In the genomic region with DNA sequence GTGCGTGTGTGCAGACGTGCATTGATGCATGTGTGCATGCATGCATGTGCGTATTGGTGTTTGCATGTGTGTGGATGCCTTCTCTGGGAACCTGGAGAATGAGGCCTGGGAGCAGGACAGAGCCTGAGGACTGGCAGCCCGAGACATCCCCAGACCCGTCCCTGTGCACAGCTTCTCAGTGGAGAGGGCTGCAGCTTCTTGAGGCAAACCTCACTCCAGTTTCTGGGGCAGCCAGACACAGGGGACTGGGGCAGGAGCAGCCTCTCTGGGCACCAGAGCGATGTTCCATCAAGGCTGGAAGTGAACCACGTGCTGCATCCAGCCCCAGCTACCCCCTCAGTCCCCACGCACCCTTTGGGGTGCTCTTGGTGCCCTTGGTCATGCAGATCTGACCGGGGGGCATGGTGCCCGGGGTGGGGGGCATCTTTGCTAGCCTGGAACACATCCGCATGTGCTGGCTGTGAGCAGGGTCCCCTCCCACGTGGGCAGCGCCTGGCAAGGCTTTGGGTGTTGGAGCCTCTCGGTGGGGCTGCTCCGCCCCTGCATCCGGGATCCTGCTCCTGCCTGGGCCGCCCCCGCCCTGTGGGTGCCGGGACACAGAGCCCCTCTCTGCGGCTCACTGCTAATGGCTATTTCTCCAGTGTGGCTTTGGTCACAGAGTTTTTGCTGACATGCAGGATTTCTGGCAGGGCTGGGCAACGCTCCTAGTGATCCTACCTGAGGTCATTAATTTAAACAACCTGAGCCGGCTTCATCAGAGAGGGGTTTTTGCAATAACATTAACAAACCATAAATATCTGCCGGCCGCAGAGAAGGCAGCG, we compare ENCODE assay signal across 27 cellular contexts.
DNase-seq lines count a peak whose midpoint lies in the region; ATAC-seq, FAIRE-seq and TF ChIP-seq lines count a peak whose summit lies in the region.
"Had no signal": no experiment of that assay in that cellular context is flagged by ENCODE, and none has a peak within 500 bp of the region (broad histone marks: within the 10 kb centered on the region; RNA-seq: fewer than 3 reads in every experiment).

No MANE protein-coding gene starts in this region.

- H3K9me3 ChIP-seq in A549 = no peaks in the 10 kb centered on the region
- H3K9me3 ChIP-seq: ovary, tibial artery had no signal

- H3K4me2 ChIP-seq in A549 = no peak overlapping the region

- ATAC-seq in A549 = no peak
- ATAC-seq: CD8-positive, alpha-beta T cell; esophagus mucosa; foreskin keratinocyte; left cardiac atrium; naive thymus-derived CD4-positive, alpha-beta T cell; right cardiac atrium; stimulated activated naive CD8-positive, alpha-beta T cell treated with anti-CD3 and anti-CD28 coated beads, Interleukin-15, Interleukin-2, amounts not matched to agents 100 U/mL and 50 U/mL, for 24 hours had no signal

- no peak overlapping the region for H3K4me3 Mint-ChIP-seq in osteocyte (ENCODE audit: unreplicated experiment)
- H3K4me3 Mint-ChIP-seq: brain; CD8-positive, alpha-beta T cell; HFFc6; naive thymus-derived CD4-positive, alpha-beta T cell had no signal

- H3K9me3 Mint-ChIP-seq in osteocyte (ENCODE audit: unreplicated experiment) = no peaks in the 10 kb centered on the region
- H3K9me3 Mint-ChIP-seq: CD8-positive, alpha-beta T cell; HFFc6 had no signal

- CTCF ChIA-PET in A549 (lab: Yijun Ruan, JAX) = no interaction called here

- H3K4me1 Mint-ChIP-seq in osteocyte (ENCODE audit: unreplicated experiment) = no peaks in the 10 kb centered on the region
- H3K4me1 Mint-ChIP-seq: brain; naive thymus-derived CD4-positive, alpha-beta T cell had no signal

- POLR2A ChIA-PET in A549 (lab: Yijun Ruan, JAX) = no interaction called here

- DNase-seq in A549 (ENCODE audit: low read depth in 1 of 2, low spot score in 1 of 2) (no peak), AG20443 (ENCODE audit: low spot score) (peak; percentile 7), coronary artery (ENCODE audit: low spot score) (peak; percentile 68), osteocyte (ENCODE audit: extremely low spot score, unreplicated experiment) (peak; percentile 83), amniotic stem cell (lab: John Stamatoyannopoulos, UW) (no peak), NK-92 (lab: John Stamatoyannopoulos, UW; ENCODE audit: unreplicated experiment) (no peak), NCI-H510A treated with DMSO at 0.1 percent for 48 hours (lab: John Stamatoyannopoulos, UW) (no peak)
- DNase-seq: activated gamma-delta T cell treated with Interleukin-2 at 50 U/mL for 16 hours; DMS 273 treated with DMSO at 0.1 percent for 48 hours; effector memory CD4-positive, alpha-beta T cell; foreskin keratinocyte; HFFc6; left cardiac atrium; mesendoderm; MM.1S; NCI-H1417 treated with DMSO at 0.1 percent for 48 hours; NCI-H82; OCI-M1; stimulated activated naive CD8-positive, alpha-beta T cell treated with anti-CD3 and anti-CD28 coated beads, Interleukin-15, Interleukin-2, amounts not matched to agents 100 U/mL and 50 U/mL, for 24 hours had no signal

- no peak for TF ChIP-seq POLR2A in A549 (IDR thresholded peaks at IDR 0.05; ENCODE audit: low read length)

- no peak for FAIRE-seq in A549 (lab: Jason Lieb, UNC)
- FAIRE-seq: GM19239 had no signal

- no peak overlapping the region for H3K27ac Mint-ChIP-seq in osteocyte (ENCODE audit: unreplicated experiment)
- H3K27ac Mint-ChIP-seq: brain; CD8-positive, alpha-beta T cell; HFFc6; naive thymus-derived CD4-positive, alpha-beta T cell had no signal

- TF ChIP-seq EP300 in A549 (IDR thresholded peaks at IDR 0.05) = no peak

- no peaks in the 10 kb centered on the region for H3K36me3 Mint-ChIP-seq in osteocyte (ENCODE audit: unreplicated experiment)
- H3K36me3 Mint-ChIP-seq: brain; CD8-positive, alpha-beta T cell; naive thymus-derived CD4-positive, alpha-beta T cell had no signal

- H3K27ac ChIP-seq in A549 = no peak overlapping the region
- H3K27ac ChIP-seq in coronary artery = no peak overlapping the region
- H3K27ac ChIP-seq: foreskin keratinocyte, ovary, tibial artery had no signal

- no peaks in the 10 kb centered on the region; the same call in 2 of the 3 replicates for H3K4me1 ChIP-seq in A549
- H3K4me1 ChIP-seq: foreskin keratinocyte, tibial artery had no signal

- no peak for TF ChIP-seq CTCF in A549 (IDR thresholded peaks at IDR 0.05)
- no peak for TF ChIP-seq CTCF in coronary artery (IDR thresholded peaks at IDR 0.05)
- TF ChIP-seq CTCF in osteocyte (IDR thresholded peaks at IDR 0.05) = no peak

- no peaks in the 10 kb centered on the region for H3K27me3 Mint-ChIP-seq in osteocyte (ENCODE audit: unreplicated experiment)
- H3K27me3 Mint-ChIP-seq: naive thymus-derived CD4-positive, alpha-beta T cell had no signal

- no peak for TF ChIP-seq RAD21 in A549 (conservative IDR thresholded peaks at IDR 0.05 in 1 of 2, IDR thresholded peaks at IDR 0.05 in 1 of 2)

- no peak overlapping the region for H3K4me3 ChIP-seq in A549
- H3K4me3 ChIP-seq in coronary artery = no peak overlapping the region
- H3K4me3 ChIP-seq: ovary, tibial artery had no signal

- 79% methylated on average over 6 of the region's 25 CpGs for WGBS in A549 (ENCODE audit: missing lambda C conversion rate)

TF ChIP-seq in A549, 52 proteins besides CTCF, POLR2A, EP300 and RAD21:
- TF ChIP-seq MAFK (IDR thresholded peaks at IDR 0.05; ENCODE audit: partially characterized antibody) = peak; percentile 71
- no peak for TF ChIP-seq GATA3 (IDR thresholded peaks at IDR 0.05; ENCODE audit: borderline replicate concordance)
- TF ChIP-seq, protein P1, sequence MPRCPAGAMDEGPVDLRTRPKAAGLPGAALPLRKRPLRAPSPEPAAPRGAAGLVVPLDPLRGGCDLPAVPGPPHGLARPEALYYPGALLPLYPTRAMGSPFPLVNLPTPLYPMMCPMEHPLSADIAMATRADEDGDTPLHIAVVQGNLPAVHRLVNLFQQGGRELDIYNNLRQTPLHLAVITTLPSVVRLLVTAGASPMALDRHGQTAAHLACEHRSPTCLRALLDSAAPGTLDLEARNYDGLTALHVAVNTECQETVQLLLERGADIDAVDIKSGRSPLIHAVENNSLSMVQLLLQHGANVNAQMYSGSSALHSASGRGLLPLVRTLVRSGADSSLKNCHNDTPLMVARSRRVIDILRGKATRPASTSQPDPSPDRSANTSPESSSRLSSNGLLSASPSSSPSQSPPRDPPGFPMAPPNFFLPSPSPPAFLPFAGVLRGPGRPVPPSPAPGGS (IDR thresholded peaks at IDR 0.05) = no peak

Comparison
In these comparisons a context has a peak if more than half of its experiments do, and no peak if none do; other contexts are left out.
1. DNase-seq: peak in AG20443 (single experiment), coronary artery (single experiment) and osteocyte (single experiment); none in A549 (0 of 2), amniotic stem cell (single experiment), NK-92 (single experiment) and NCI-H510A treated with DMSO at 0.1 percent for 48 hours (single experiment).